In the genomic region with DNA sequence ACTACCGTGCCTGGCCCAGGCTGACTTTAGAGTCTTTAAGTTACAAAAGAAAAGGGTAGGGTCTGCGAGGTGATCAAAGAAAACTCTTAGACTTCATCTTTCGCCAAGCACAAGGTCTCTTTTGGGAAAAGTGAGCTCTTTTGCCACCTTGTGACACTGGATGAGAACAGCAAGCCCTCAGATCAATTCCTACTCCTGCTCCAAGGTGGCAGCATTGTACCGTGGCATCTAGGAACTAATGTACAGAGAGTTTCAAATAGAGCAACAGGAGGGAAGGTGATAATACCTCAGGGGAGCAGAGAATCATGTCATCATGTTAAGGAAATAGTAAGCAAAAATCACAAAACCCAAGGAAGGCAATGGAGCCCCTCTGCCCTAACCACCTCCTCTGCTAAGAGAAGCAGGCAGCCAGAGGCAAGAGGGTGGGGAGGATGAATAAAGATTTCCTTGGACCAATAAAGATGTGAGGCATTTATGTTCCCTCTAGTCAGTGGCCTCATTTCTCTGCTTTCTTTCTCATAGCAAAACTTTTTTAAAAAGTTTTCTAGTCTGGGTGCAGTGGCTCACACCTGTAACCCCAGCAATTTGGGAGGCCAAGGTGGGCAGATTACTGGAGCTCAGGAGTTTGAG, we compare ENCODE assay signal across 1 cellular context.
TF ChIP-seq lines count a peak whose summit lies in the region.

No MANE protein-coding gene starts in this region.

TF ChIP-seq in K562, 482 proteins besides CTCF, POLR2A, EP300 and RAD21 (continues in another document):
- TF ChIP-seq TCF7L2 (IDR thresholded peaks at IDR 0.05; ENCODE audit: low read depth, low read length) (0 out of 2 replicates have a peak, but pooled peaks have one; percentile 17), NR2C1 (IDR thresholded peaks at IDR 0.05) (no peak), NR2C1 (tag; IDR thresholded peaks at IDR 0.05) (no peak), TOE1 (IDR thresholded peaks at IDR 0.05; ENCODE audit: borderline replicate concordance) (peak; percentile 48; the same call in 1 of the 2 replicates), TOE1 (CRISPR knock-in tag; IDR thresholded peaks at IDR 0.05; ENCODE audit: borderline replicate concordance, low read depth) (no peak), ETV6 (IDR thresholded peaks at IDR 0.05; ENCODE audit: borderline replicate concordance in 1 of 2, low read depth in 2 of 2, low read length in 1 of 2) (no peak), ETV6 (CRISPR knock-in tag; IDR thresholded peaks at IDR 0.05; ENCODE audit: borderline replicate concordance) (no peak), XRCC5 (IDR thresholded peaks at IDR 0.05; ENCODE audit: low read depth, low read length) (peak; percentile 66; the same call in 1 of the 2 replicates), CBX3 (IDR thresholded peaks at IDR 0.05; ENCODE audit: borderline replicate concordance in 1 of 2, low read length in 2 of 2) (0 out of 3 replicates have a peak, but pooled peaks of 1 of the 2 experiments have one; percentile 59), BRCA1 (IDR thresholded peaks at IDR 0.05) (no peak), BRCA1 (CRISPR knock-in tag; IDR thresholded peaks at IDR 0.05) (no peak), HMG20B (CRISPR knock-in tag; IDR thresholded peaks at IDR 0.05) (no peak), SMARCA4 (IDR thresholded peaks at IDR 0.05) (no peak), ZNF407 (IDR thresholded peaks at IDR 0.05; ENCODE audit: low read depth) (no peak), ARNT (IDR thresholded peaks at IDR 0.05) (peak in 1 of 2 experiments; percentile 65; a peak in 2 of 4 replicates), MAFF (IDR thresholded peaks at IDR 0.05; ENCODE audit: low read length) (0 out of 2 replicates have a peak, but pooled peaks have one; percentile 8), ATF7 (IDR thresholded peaks at IDR 0.05) (0 out of 2 replicates have a peak, but pooled peaks have one; percentile 47), ZNF24 (IDR thresholded peaks at IDR 0.05) (0 out of 2 replicates have a peak, but pooled peaks have one; percentile 38), FOXK2 (conservative IDR thresholded peaks at IDR 0.05 in 1 of 2, IDR thresholded peaks at IDR 0.05 in 1 of 2; ENCODE audit: low read depth in 2 of 2) (peak in 1 of 2 experiments; percentile 47; a peak in 1 of 4 replicates), HLTF (IDR thresholded peaks at IDR 0.05) (0 out of 2 replicates have a peak, but pooled peaks have one; percentile 28), SAFB (IDR thresholded peaks at IDR 0.05; ENCODE audit: borderline replicate concordance, low read depth, low read length) (no peak), ZBTB7A (IDR thresholded peaks at IDR 0.05; ENCODE audit: borderline replicate concordance, control insufficient read depth, low read depth, low read length) (no peak), STAG1 (CRISPR knock-in tag; IDR thresholded peaks at IDR 0.05; ENCODE audit: borderline replicate concordance) (peak; percentile 87; the same call in 1 of the 2 replicates), HMG20A (CRISPR knock-in tag; conservative IDR thresholded peaks at IDR 0.05) (no peak), DEAF1 (CRISPR knock-in tag; IDR thresholded peaks at IDR 0.05) (peak; percentile 93), SNAPC5 (CRISPR knock-in tag; IDR thresholded peaks at IDR 0.05) (no peak)
- TF ChIP-seq, protein P1, sequence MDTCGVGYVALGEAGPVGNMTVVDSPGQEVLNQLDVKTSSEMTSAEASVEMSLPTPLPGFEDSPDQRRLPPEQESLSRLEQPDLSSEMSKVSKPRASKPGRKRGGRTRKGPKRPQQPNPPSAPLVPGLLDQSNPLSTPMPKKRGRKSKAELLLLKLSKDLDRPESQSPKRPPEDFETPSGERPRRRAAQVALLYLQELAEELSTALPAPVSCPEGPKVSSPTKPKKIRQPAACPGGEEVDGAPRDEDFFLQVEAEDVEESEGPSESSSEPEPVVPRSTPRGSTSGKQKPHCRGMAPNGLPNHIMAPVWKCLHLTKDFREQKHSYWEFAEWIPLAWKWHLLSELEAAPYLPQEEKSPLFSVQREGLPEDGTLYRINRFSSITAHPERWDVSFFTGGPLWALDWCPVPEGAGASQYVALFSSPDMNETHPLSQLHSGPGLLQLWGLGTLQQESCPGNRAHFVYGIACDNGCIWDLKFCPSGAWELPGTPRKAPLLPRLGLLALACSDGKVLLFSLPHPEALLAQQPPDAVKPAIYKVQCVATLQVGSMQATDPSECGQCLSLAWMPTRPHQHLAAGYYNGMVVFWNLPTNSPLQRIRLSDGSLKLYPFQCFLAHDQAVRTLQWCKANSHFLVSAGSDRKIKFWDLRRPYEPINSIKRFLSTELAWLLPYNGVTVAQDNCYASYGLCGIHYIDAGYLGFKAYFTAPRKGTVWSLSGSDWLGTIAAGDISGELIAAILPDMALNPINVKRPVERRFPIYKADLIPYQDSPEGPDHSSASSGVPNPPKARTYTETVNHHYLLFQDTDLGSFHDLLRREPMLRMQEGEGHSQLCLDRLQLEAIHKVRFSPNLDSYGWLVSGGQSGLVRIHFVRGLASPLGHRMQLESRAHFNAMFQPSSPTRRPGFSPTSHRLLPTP (IDR thresholded peaks at IDR 0.05; ENCODE audit: borderline replicate concordance, extremely low read depth, insufficient read length): no peak
- TF ChIP-seq, protein P2, sequence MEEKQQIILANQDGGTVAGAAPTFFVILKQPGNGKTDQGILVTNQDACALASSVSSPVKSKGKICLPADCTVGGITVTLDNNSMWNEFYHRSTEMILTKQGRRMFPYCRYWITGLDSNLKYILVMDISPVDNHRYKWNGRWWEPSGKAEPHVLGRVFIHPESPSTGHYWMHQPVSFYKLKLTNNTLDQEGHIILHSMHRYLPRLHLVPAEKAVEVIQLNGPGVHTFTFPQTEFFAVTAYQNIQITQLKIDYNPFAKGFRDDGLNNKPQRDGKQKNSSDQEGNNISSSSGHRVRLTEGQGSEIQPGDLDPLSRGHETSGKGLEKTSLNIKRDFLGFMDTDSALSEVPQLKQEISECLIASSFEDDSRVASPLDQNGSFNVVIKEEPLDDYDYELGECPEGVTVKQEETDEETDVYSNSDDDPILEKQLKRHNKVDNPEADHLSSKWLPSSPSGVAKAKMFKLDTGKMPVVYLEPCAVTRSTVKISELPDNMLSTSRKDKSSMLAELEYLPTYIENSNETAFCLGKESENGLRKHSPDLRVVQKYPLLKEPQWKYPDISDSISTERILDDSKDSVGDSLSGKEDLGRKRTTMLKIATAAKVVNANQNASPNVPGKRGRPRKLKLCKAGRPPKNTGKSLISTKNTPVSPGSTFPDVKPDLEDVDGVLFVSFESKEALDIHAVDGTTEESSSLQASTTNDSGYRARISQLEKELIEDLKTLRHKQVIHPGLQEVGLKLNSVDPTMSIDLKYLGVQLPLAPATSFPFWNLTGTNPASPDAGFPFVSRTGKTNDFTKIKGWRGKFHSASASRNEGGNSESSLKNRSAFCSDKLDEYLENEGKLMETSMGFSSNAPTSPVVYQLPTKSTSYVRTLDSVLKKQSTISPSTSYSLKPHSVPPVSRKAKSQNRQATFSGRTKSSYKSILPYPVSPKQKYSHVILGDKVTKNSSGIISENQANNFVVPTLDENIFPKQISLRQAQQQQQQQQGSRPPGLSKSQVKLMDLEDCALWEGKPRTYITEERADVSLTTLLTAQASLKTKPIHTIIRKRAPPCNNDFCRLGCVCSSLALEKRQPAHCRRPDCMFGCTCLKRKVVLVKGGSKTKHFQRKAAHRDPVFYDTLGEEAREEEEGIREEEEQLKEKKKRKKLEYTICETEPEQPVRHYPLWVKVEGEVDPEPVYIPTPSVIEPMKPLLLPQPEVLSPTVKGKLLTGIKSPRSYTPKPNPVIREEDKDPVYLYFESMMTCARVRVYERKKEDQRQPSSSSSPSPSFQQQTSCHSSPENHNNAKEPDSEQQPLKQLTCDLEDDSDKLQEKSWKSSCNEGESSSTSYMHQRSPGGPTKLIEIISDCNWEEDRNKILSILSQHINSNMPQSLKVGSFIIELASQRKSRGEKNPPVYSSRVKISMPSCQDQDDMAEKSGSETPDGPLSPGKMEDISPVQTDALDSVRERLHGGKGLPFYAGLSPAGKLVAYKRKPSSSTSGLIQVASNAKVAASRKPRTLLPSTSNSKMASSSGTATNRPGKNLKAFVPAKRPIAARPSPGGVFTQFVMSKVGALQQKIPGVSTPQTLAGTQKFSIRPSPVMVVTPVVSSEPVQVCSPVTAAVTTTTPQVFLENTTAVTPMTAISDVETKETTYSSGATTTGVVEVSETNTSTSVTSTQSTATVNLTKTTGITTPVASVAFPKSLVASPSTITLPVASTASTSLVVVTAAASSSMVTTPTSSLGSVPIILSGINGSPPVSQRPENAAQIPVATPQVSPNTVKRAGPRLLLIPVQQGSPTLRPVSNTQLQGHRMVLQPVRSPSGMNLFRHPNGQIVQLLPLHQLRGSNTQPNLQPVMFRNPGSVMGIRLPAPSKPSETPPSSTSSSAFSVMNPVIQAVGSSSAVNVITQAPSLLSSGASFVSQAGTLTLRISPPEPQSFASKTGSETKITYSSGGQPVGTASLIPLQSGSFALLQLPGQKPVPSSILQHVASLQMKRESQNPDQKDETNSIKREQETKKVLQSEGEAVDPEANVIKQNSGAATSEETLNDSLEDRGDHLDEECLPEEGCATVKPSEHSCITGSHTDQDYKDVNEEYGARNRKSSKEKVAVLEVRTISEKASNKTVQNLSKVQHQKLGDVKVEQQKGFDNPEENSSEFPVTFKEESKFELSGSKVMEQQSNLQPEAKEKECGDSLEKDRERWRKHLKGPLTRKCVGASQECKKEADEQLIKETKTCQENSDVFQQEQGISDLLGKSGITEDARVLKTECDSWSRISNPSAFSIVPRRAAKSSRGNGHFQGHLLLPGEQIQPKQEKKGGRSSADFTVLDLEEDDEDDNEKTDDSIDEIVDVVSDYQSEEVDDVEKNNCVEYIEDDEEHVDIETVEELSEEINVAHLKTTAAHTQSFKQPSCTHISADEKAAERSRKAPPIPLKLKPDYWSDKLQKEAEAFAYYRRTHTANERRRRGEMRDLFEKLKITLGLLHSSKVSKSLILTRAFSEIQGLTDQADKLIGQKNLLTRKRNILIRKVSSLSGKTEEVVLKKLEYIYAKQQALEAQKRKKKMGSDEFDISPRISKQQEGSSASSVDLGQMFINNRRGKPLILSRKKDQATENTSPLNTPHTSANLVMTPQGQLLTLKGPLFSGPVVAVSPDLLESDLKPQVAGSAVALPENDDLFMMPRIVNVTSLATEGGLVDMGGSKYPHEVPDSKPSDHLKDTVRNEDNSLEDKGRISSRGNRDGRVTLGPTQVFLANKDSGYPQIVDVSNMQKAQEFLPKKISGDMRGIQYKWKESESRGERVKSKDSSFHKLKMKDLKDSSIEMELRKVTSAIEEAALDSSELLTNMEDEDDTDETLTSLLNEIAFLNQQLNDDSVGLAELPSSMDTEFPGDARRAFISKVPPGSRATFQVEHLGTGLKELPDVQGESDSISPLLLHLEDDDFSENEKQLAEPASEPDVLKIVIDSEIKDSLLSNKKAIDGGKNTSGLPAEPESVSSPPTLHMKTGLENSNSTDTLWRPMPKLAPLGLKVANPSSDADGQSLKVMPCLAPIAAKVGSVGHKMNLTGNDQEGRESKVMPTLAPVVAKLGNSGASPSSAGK (IDR thresholded peaks at IDR 0.05): peak; percentile 39; the same call in 1 of the 2 replicates
